Comparison of ENCODE assay signal across 10 cellular contexts in the genomic region with DNA sequence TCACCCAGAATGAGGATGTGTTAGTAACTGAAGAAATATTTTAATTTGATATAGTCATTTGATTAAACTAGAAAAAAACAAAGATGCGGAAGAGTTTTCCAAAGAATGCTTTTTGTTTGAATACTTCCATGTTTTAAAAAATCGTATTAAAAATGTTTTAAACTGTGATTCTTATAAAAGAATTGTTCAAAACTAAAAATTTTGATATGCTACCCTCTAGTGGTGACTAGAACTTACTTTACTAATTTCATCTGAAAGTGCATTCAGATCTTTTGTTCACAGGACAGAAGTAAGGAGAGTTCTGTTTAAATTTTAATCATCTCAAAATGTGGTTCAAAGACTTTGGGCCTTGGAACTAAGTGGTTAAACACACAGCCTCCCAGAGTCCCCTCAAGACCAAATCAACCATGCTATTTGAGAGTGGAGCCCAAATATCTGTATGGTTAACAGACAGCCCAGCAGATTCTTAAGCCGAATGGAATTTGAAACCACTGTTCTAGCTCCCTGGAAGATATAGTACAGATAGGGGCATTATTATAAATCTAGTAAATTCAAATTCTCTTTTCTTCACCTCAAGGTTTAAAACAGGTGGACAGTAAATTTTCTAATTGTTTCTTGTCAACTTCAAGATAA. TPM values are rescaled to one million over a fixed set of nuclear protein-coding genes. Genes with fewer than 3 reads are reported as not detected.
DNase-seq lines count a peak whose midpoint lies in the region; ATAC-seq and TF ChIP-seq lines count a peak whose summit lies in the region.
"Had no signal": no experiment of that assay in that cellular context is flagged by ENCODE, and none has a peak within 500 bp of the region (broad histone marks: within the 10 kb centered on the region; RNA-seq: fewer than 3 reads in every experiment).

No MANE protein-coding gene starts in this region.

- H3K79me2 ChIP-seq in PC-3 (ENCODE audit: low read length) (no peaks in the 10 kb centered on the region), fibroblast of lung (ENCODE audit: control insufficient read depth, insufficient read depth, low read length) (no peaks in the 10 kb centered on the region)

- H3K4me3 ChIP-seq in breast epithelium (no peak overlapping the region), PC-3 (ENCODE audit: low read length) (no peak overlapping the region), fibroblast of lung (replicated peaks in 1 of 4; ENCODE audit: control extremely low read depth in 1 of 4, insufficient read depth in 1 of 4, low read depth in 3 of 4, low read length in 4 of 4) (no peak overlapping the region), transverse colon (no peak overlapping the region)

- no peak overlapping the region for H3K27ac Mint-ChIP-seq in MCF 10A (ENCODE audit: low read depth, unreplicated experiment)

- no peaks in the 10 kb centered on the region for H4K20me1 ChIP-seq in PC-3 (ENCODE audit: low read length)
- no peaks in the 10 kb centered on the region for H4K20me1 ChIP-seq in fibroblast of lung (ENCODE audit: control insufficient read depth, extremely low read depth, insufficient read depth, low read length)

- peak; percentile 25 for TF ChIP-seq CTCF in MCF 10A (IDR thresholded peaks at IDR 0.05; ENCODE audit: unreplicated experiment)
- no peak for TF ChIP-seq CTCF in breast epithelium (IDR thresholded peaks at IDR 0.05)
- TF ChIP-seq CTCF in PC-3 (conservative IDR thresholded peaks at IDR 0.05; ENCODE audit: low read depth, low read length), result peak; percentile 61; the same call in 1 of the 2 replicates
- TF ChIP-seq CTCF in fibroblast of lung (conservative IDR thresholded peaks at IDR 0.05 in 1 of 2, IDR thresholded peaks at IDR 0.05 in 1 of 2; ENCODE audit: low read depth in 1 of 2, low read length in 2 of 2), result no peak
- TF ChIP-seq CTCF in transverse colon (IDR thresholded peaks at IDR 0.05), result peak in 4 of 5 experiments; percentile 14 to 29 (median 20)

- intact Hi-C loops in MCF 10A (cut with micrococcal nuclease), result loop anchor here (5.0 kb wide), 2 partner anchors 901 to 1031 kb away; no protein-coding TSS in a partner anchor
- intact Hi-C loops in breast epithelium (cut with DNase I; ENCODE audit: low total_unique reads), result no loop called here
- intact Hi-C loops in PC-3 (cut with micrococcal nuclease), result loop anchor here (1.0 to 2.0 kb wide), 2 partner anchors 568 to 611 kb away; no protein-coding TSS in a partner anchor
- intact Hi-C loops in transverse colon (cut with DNase I; ENCODE audit: low total_unique reads), result no loop called here

- H3K4me1 ChIP-seq in breast epithelium (no peaks in the 10 kb centered on the region), PC-3 (ENCODE audit: insufficient read depth, low read length) (no peaks in the 10 kb centered on the region), fibroblast of lung (ENCODE audit: control insufficient read depth, extremely low read depth, insufficient read depth, low read length) (no peaks in the 10 kb centered on the region), transverse colon (no peaks in the 10 kb centered on the region)

- POLR2A ChIA-PET in MCF 10A (lab: Yijun Ruan, JAX) (no interaction called here), PC-3 (lab: Charles Lee; ENCODE audit: unreplicated experiment) (no interaction called here)

- no peaks in the 10 kb centered on the region for H3K9me3 Mint-ChIP-seq in MCF 10A (ENCODE audit: unreplicated experiment)

- H3K27me3 Mint-ChIP-seq in MCF 10A (ENCODE audit: insufficient read depth, unreplicated experiment), result peaks cover 13% of the 10 kb centered on the region

- no peaks in the 10 kb centered on the region for H3K36me3 Mint-ChIP-seq in MCF 10A (ENCODE audit: insufficient read depth, unreplicated experiment)

- H3K36me3 ChIP-seq in breast epithelium (no peaks in the 10 kb centered on the region), PC-3 (ENCODE audit: low read depth, low read length) (no peaks in the 10 kb centered on the region), fibroblast of lung (ENCODE audit: control insufficient read depth, insufficient read depth, low read length) (no peaks in the 10 kb centered on the region), transverse colon (no peaks in the 10 kb centered on the region)

- H3K27me3 ChIP-seq in breast epithelium, result no peaks in the 10 kb centered on the region
- H3K27me3 ChIP-seq in PC-3 (ENCODE audit: low read length), result no peaks in the 10 kb centered on the region
- no peaks in the 10 kb centered on the region for H3K27me3 ChIP-seq in fibroblast of lung (ENCODE audit: control insufficient read depth, insufficient read depth, low read length)
- no peaks in the 10 kb centered on the region for H3K27me3 ChIP-seq in transverse colon

- no peak overlapping the region for H3K9ac ChIP-seq in PC-3 (ENCODE audit: low read length)
- no peak overlapping the region for H3K9ac ChIP-seq in fibroblast of lung (ENCODE audit: insufficient read depth, low read length)

- DNase-seq in MCF 10A (ENCODE audit: unreplicated experiment) (peak; percentile 6), breast epithelium (ENCODE audit: low spot score in 2 of 2) (no peak), PC-3 (peak; percentile 15), fibroblast of lung (ENCODE audit: low read depth in 2 of 2) (peak; percentile 9 to 33), transverse colon (no peak)
- no peak for DNase-seq in activated CD8-positive, alpha-beta memory T cell treated with anti-CD3 and anti-CD28 coated beads, Interleukin-2, amount 50 U/mL, for 4 hours
- DNase-seq in activated effector memory CD4-positive, alpha-beta T cell treated with anti-CD3 and anti-CD28 coated beads, Interleukin-2, amount 50 U/mL, for 16 hours, result no peak
- DNase-seq: RPMI8226 had no signal

- TF ChIP-seq POLR2A in breast epithelium (IDR thresholded peaks at IDR 0.05) (no peak), transverse colon (IDR thresholded peaks at IDR 0.05) (no peak)

- H3K4me1 Mint-ChIP-seq in MCF 10A (ENCODE audit: insufficient read depth, unreplicated experiment), result peaks cover 8% of the 10 kb centered on the region

- H3K9me2 ChIP-seq in PC-3 (replicated peaks; ENCODE audit: low read length), result no peaks in the 10 kb centered on the region

- WGBS in transverse colon (ENCODE audit: low coverage in 1 of 2), 2 donors, result 44 to 67% methylated on average over 2 to 3 of the region's 3 CpGs

- H3K4me2 ChIP-seq in PC-3 (ENCODE audit: low read length), result no peak overlapping the region
- H3K4me2 ChIP-seq in fibroblast of lung (ENCODE audit: extremely low read depth, insufficient read depth, low read length), result no peak overlapping the region

- in situ Hi-C loops in transverse colon (cut with MboI; ENCODE audit: low pct_ligation_motif_present in 1 of 4, low pct_unique_long_range_greater_than_20kb in 1 of 4, low sequenced_read_pairs in 3 of 4), result no loop called here

- ATAC-seq in PC-3 (no peak), GM18909 (IDR thresholded peaks at IDR 0.05; ENCODE audit: poor library complexity, unreplicated experiment) (no peak)

- H3K4me3 Mint-ChIP-seq in MCF 10A (ENCODE audit: unreplicated experiment), result no peak overlapping the region

- H3F3A ChIP-seq in PC-3 (ENCODE audit: low read length, unreplicated experiment), result no peaks in the 10 kb centered on the region

- CTCF ChIA-PET in MCF 10A (lab: Yijun Ruan, JAX), result interaction anchor here (0.6 to 15.6 kb wide), 38 partner anchors 8 to 1179 kb away, joined by 3 to 339 read pairs (median 4); partner anchors contain the start of gene C3orf49
- CTCF ChIA-PET in PC-3 (lab: Charles Lee), result interaction anchor here (0.6 kb wide), 1 partner anchor 792 kb away, joined by 3 read pairs; no protein-coding TSS in a partner anchor

- H3K9me3 ChIP-seq in breast epithelium (no peaks in the 10 kb centered on the region), PC-3 (ENCODE audit: low read length) (peaks cover 5% of the 10 kb centered on the region; the same call in 1 of the 2 replicates), fibroblast of lung (ENCODE audit: control insufficient read depth, insufficient read depth, low read depth, low read length) (no peaks in the 10 kb centered on the region), transverse colon (no peaks in the 10 kb centered on the region)

- BruUV-seq in MCF 10A (replicated peaks; lab: Mats Ljungman, UMichigan) (no TSS peak), PC-3 (replicated peaks; lab: Mats Ljungman, UMichigan) (no TSS peak)

- H2AFZ ChIP-seq in PC-3 (ENCODE audit: low read length) (no peak overlapping the region), fibroblast of lung (ENCODE audit: low read length) (no peak overlapping the region)

- H3K27ac ChIP-seq in breast epithelium (no peak overlapping the region), PC-3 (ENCODE audit: low read length) (no peak overlapping the region), fibroblast of lung (ENCODE audit: insufficient read depth, low read length) (no peak overlapping the region), transverse colon (no peak overlapping the region)

- TF ChIP-seq EP300 in transverse colon (IDR thresholded peaks at IDR 0.05; ENCODE audit: low read depth), result no peak

RNA-seq across cellular contexts. Expression of gene SYNPR, which starts 45.2 kb away (rescaled TPM):
- total RNA-seq in MCF 10A (2022) (not detected in 2 replicates), breast epithelium (not detected), PC-3 (2014; rRNA removed) (not detected in 2 replicates), fibroblast of lung (not detected in 2 replicates), transverse colon (not detected)
- not detected in 2 replicates for polyA plus RNA-seq in fibroblast of lung
- polyA plus RNA-seq in fibroblast of lung (2012), result not detected in 2 replicates
- not detected in 2 replicates for polyA minus RNA-seq in fibroblast of lung (ENCODE audit: low replicate concordance)
- total RNA-seq: endothelial cell of umbilical vein had no signal
- polyA plus RNA-seq: endothelial cell of umbilical vein had no signal

Comparison
In these comparisons a context has a peak if more than half of its experiments do, and no peak if none do; other contexts are left out.
1. DNase-seq: peak in MCF 10A (single experiment), PC-3 (single experiment) and fibroblast of lung (2 of 2); none in breast epithelium (0 of 2), transverse colon (single experiment), activated CD8-positive, alpha-beta memory T cell treated with anti-CD3 and anti-CD28 coated beads, Interleukin-2, amount 50 U/mL, for 4 hours (single experiment) and activated effector memory CD4-positive, alpha-beta T cell treated with anti-CD3 and anti-CD28 coated beads, Interleukin-2, amount 50 U/mL, for 16 hours (single experiment).
2. CTCF ChIP-seq: peak in MCF 10A (single experiment), PC-3 (single experiment) and transverse colon (4 of 5); none in breast epithelium (0 of 3) and fibroblast of lung (0 of 2).
3. intact Hi-C loops: an anchor here in MCF 10A (5.0 kb wide) and PC-3 (1.0 to 2.0 kb wide); none called in breast epithelium and transverse colon.